ENCODE assay signal across 11 cellular contexts in genomic region chr7:29806793-29807178, GRCh38. TPM values are rescaled to one million over a fixed set of nuclear protein-coding genes. Genes with fewer than 3 reads are reported as not detected.
DNase-seq lines count a peak whose midpoint lies in the region; ATAC-seq and TF ChIP-seq lines count a peak whose summit lies in the region.
"Had no signal": no experiment of that assay in that cellular context is flagged by ENCODE, and none has a peak within 500 bp of the region (broad histone marks: within the 10 kb centered on the region; RNA-seq: fewer than 3 reads in every experiment).

No MANE protein-coding gene starts in this region.

- intact Hi-C loops in heart right ventricle (cut with DNase I): loop anchor here in 3 of 10 donors (5.0 to 10.0 kb wide), 3 partner anchors 49 to 61 kb away; no protein-coding TSS in a partner anchor

- CTCF ChIA-PET in BJ (lab: Yijun Ruan, JAX): interaction anchor here (1.6 kb wide), 1 partner anchor 8 kb away, joined by 6 read pairs; no protein-coding TSS in a partner anchor

- H2AFZ ChIP-seq in osteoblast (ENCODE audit: low read length): no peak overlapping the region

- H3K27ac ChIP-seq in SJSA1 (no peak overlapping the region), heart right ventricle (peak overlapping the region; percentile 17 to 83 (median 74)), osteoblast (ENCODE audit: low read depth, low read length) (no peak overlapping the region)

- no peak overlapping the region for H3K4me2 ChIP-seq in osteoblast (ENCODE audit: insufficient read depth, low read length)

- H3K9me3 ChIP-seq in SJSA1 (replicated peaks): 0 out of 2 replicates have a peak, but pooled peaks cover 2% of the 10 kb centered on the region
- no peaks in the 10 kb centered on the region for H3K9me3 ChIP-seq in heart right ventricle
- H3K9me3 ChIP-seq in osteoblast (ENCODE audit: low read depth, low read length): no peaks in the 10 kb centered on the region

- H3K4me3 ChIP-seq in BJ (ENCODE audit: low read depth, low read length) (peak overlapping the region; percentile 29), SJSA1 (peak overlapping the region; percentile 7; the same call in 1 of the 2 replicates), heart right ventricle (peak overlapping the region; percentile 0 to 84 (median 64)), osteoblast (ENCODE audit: insufficient read depth, low read length) (peak overlapping the region; percentile 39)

- no peak overlapping the region for H3K27ac Mint-ChIP-seq in activated naive CD4-positive, alpha-beta T cell treated with anti-CD3 and anti-CD28 coated beads, Interleukin-2, amount 50 U/mL, for 72 hours
- H3K27ac Mint-ChIP-seq: CD8-positive, alpha-beta memory T cell had no signal

- ATAC-seq in heart right ventricle (peak in 7 of 8 donors; percentile 36 to 63 (median 44)), HG03280 (IDR thresholded peaks at IDR 0.05; ENCODE audit: unreplicated experiment) (no peak)
- no peak for ATAC-seq in activated CD4-positive, CD25-positive, alpha-beta regulatory T cell treated with anti-CD3 and anti-CD28 coated beads, Interleukin-2, amount 50 U/mL, for 24 hours
- no peak for ATAC-seq in activated naive CD4-positive, alpha-beta T cell treated with anti-CD3 and anti-CD28 coated beads, Interleukin-2, amount 50 U/mL, for 72 hours

- 1% methylated on average over 20 to 41 of the region's 41 CpGs for WGBS in heart right ventricle, 2 donors

- H3K79me2 ChIP-seq in osteoblast (ENCODE audit: insufficient read depth, low read length): no peaks in the 10 kb centered on the region

- POLR2A ChIA-PET in BJ (lab: Charles Lee): no interaction called here

- peaks cover 0 to 4% of the 10 kb centered on the region in 2 donors for H3K36me3 Mint-ChIP-seq in activated naive CD4-positive, alpha-beta T cell treated with anti-CD3 and anti-CD28 coated beads, Interleukin-2, amount 50 U/mL, for 72 hours
- H3K36me3 Mint-ChIP-seq: CD8-positive, alpha-beta memory T cell had no signal

- H3K36me3 ChIP-seq in BJ (ENCODE audit: control insufficient read depth, insufficient read depth, low read length) (no peaks in the 10 kb centered on the region), SJSA1 (no peaks in the 10 kb centered on the region), heart right ventricle (no peaks in the 10 kb centered on the region), osteoblast (ENCODE audit: insufficient read depth, low read length) (no peaks in the 10 kb centered on the region)

- TF ChIP-seq CTCF in BJ (IDR thresholded peaks at IDR 0.05; ENCODE audit: insufficient read depth, low read depth, low read length) (no peak), heart right ventricle (IDR thresholded peaks at IDR 0.05) (no peak), osteoblast (IDR thresholded peaks at IDR 0.05; ENCODE audit: extremely low read depth, low read depth, low read length) (no peak), GM10266 (IDR thresholded peaks at IDR 0.05; ENCODE audit: control insufficient read depth, insufficient read depth, low read depth, missing control alignments) (no peak)

- H4K20me1 ChIP-seq in osteoblast (ENCODE audit: insufficient read depth, low read length): no peaks in the 10 kb centered on the region

- DNase-seq in BJ (ENCODE audit: low read depth) (no peak), SJSA1 (ENCODE audit: low read depth in 1 of 2, low spot score in 2 of 2) (no peak), heart right ventricle (peak in 1 of 2 donors; percentile 27), osteoblast (ENCODE audit: insufficient read length, low spot score, missing footprints) (no peak), GM10266 (ENCODE audit: extremely low spot score) (no peak)
- DNase-seq in activated naive CD4-positive, alpha-beta T cell treated with anti-CD3 and anti-CD28 coated beads, Interleukin-2, amount 50 U/mL, for 72 hours (ENCODE audit: low spot score in 2 of 2): no peak
- DNase-seq: CD8-positive, alpha-beta memory T cell had no signal

- H3K9me3 Mint-ChIP-seq in activated naive CD4-positive, alpha-beta T cell treated with anti-CD3 and anti-CD28 coated beads, Interleukin-2, amount 50 U/mL, for 72 hours: no peaks in the 10 kb centered on the region

- H3K27me3 ChIP-seq in BJ (ENCODE audit: control insufficient read depth, insufficient read depth, low read length): peaks cover 42% of the 10 kb centered on the region
- H3K27me3 ChIP-seq in SJSA1 (replicated peaks): peaks cover 71% of the 10 kb centered on the region
- peaks cover 0 to 68% (median 0%) of the 10 kb centered on the region in 7 donors for H3K27me3 ChIP-seq in heart right ventricle
- H3K27me3 ChIP-seq in osteoblast (ENCODE audit: insufficient read depth, low read length): peaks cover 81% of the 10 kb centered on the region

- peaks cover 7% of the 10 kb centered on the region for H3K4me1 ChIP-seq in SJSA1 (replicated peaks)
- H3K4me1 ChIP-seq in heart right ventricle: peaks cover 0 to 20% (median 15%) of the 10 kb centered on the region in 9 donors
- no peaks in the 10 kb centered on the region for H3K4me1 ChIP-seq in osteoblast (ENCODE audit: insufficient read depth, low read length)

RNA-seq across cellular contexts. Expression of gene WIPF3, which starts 0.5 kb away (rescaled TPM):
- polyA plus RNA-seq in BJ (2011; rRNA removed) (not detected in 2 replicates), heart right ventricle (1 to 10 TPM; 1.1 to 6.7 TPM)
- polyA minus RNA-seq in BJ (2011; rRNA and poly(A)+ RNA removed): not detected in 2 replicates
- not detected in 2 replicates for total RNA-seq in SJSA1 (2014; rRNA removed; shearing (Covaris generic))
- total RNA-seq in heart right ventricle (10 to 100 TPM in 3 of 10 donors, 1 to 10 TPM in 7; 4.4 to 15.4 (median 7.7) TPM), osteoblast (under 0.01 TPM in 1 of 2 replicates, not detected in the other)
- total RNA-seq in activated naive CD4-positive, alpha-beta T cell treated with anti-CD3 and anti-CD28 coated beads, Interleukin-2, amount 50 U/mL, for 72 hours: not detected
- total RNA-seq: CD8-positive, alpha-beta memory T cell; HT1080; T-helper 1 cell treated with Interleukin-12 subunit alpha and Interleukin-12 subunit beta and Interleukin-4 antibody, amounts not matched to agents 30 ng/mL and 1 ng/mL, for 36 hours had no signal
- polyA plus RNA-seq: CD8-positive, alpha-beta memory T cell had no signal

Comparison
In these comparisons a context has a peak if more than half of its experiments do, and no peak if none do; other contexts are left out.
1. H3K4me3 ChIP-seq: peak in every context shown above with its lines; median percentile 64 in heart right ventricle; 39 in osteoblast; 29 in BJ; 7 in SJSA1.
2. H3K27ac ChIP-seq: peak in heart right ventricle (10 of 10); none in SJSA1 (single experiment) and osteoblast (single experiment).
3. ATAC-seq: peak in heart right ventricle (7 of 8); none in activated CD4-positive, CD25-positive, alpha-beta regulatory T cell treated with anti-CD3 and anti-CD28 coated beads, Interleukin-2, amount 50 U/mL, for 24 hours (0 of 2), HG03280 (single experiment) and activated naive CD4-positive, alpha-beta T cell treated with anti-CD3 and anti-CD28 coated beads, Interleukin-2, amount 50 U/mL, for 72 hours (0 of 2).